In the genomic region with DNA sequence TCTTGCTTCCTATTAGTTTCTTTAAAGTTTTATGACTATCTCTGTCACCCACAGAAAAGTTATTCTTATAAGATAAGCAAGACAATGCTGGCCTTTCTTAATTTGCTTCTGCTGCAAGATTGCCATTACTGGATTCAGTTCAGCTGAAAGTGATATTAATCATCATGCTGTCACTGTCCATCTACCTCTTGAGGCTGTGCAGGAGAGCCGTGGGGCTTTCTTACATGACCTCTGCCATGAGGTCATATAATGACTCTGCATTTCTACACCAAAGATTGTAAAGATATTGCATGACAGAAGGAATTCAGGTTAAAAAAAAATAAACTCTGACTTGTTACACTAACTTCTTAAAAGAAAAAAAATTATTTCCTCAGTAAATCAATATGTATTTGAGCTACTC, we compare ENCODE assay signal across 16 cellular contexts.
A peak's percentile ranks its signal among the peaks of the same experiment; 100 is the strongest.
DNase-seq lines count a peak whose midpoint lies in the region; ATAC-seq and TF ChIP-seq lines count a peak whose summit lies in the region.
"Had no signal": no experiment of that assay in that cellular context is flagged by ENCODE, and none has a peak within 500 bp of the region (broad histone marks: within the 10 kb centered on the region; RNA-seq: fewer than 3 reads in every experiment).

No MANE protein-coding gene starts in this region.

- peak; percentile 37 for ATAC-seq in HG02981 (IDR thresholded peaks at IDR 0.05; ENCODE audit: unreplicated experiment)
- ATAC-seq in activated naive CD4-positive, alpha-beta T cell treated with anti-CD3 and anti-CD28 coated beads, Interleukin-2, amount 50 U/mL, for 72 hours = no peak
- ATAC-seq in HG03565 (IDR thresholded peaks at IDR 0.05; ENCODE audit: unreplicated experiment) = no peak
- ATAC-seq: Panc1 had no signal

- no peaks in the 10 kb centered on the region for H3K79me2 ChIP-seq in SK-N-SH (ENCODE audit: insufficient read depth)

- no peaks in the 10 kb centered on the region for H3F3A ChIP-seq in SK-N-SH (replicated peaks; ENCODE audit: insufficient read depth)

- whole genome bisulfite sequencing in SK-N-SH (ENCODE audit: low lambda C conversion rate) = 22% methylated on average over 1 of the region's 1 CpG

- H3K4me1 Mint-ChIP-seq in nephron = peaks cover 8% of the 10 kb centered on the region
- no peaks in the 10 kb centered on the region for H3K4me1 Mint-ChIP-seq in activated naive CD8-positive, alpha-beta T cell treated with anti-CD3 and anti-CD28 coated beads for 36 hours

- H3K36me3 Mint-ChIP-seq in nephron (ENCODE audit: low read depth) = no peaks in the 10 kb centered on the region
- H3K36me3 Mint-ChIP-seq in activated naive CD4-positive, alpha-beta T cell treated with anti-CD3 and anti-CD28 coated beads, Interleukin-2, amount 50 U/mL, for 72 hours = no peaks in the 10 kb centered on the region
- H3K36me3 Mint-ChIP-seq in activated naive CD8-positive, alpha-beta T cell treated with anti-CD3 and anti-CD28 coated beads for 36 hours = no peaks in the 10 kb centered on the region

- H3K9me3 ChIP-seq in SK-N-SH = no peaks in the 10 kb centered on the region
- H3K9me3 ChIP-seq: suprapubic skin had no signal

- no peak overlapping the region for H3K9ac ChIP-seq in SK-N-SH

- DNase-seq in NCI-H2227 (lab: John Stamatoyannopoulos, UW; ENCODE audit: unreplicated experiment) (peak; percentile 35), NCI-H2227 treated with DMSO at 0.1 percent for 48 hours (lab: John Stamatoyannopoulos, UW) (no peak), SK-N-SH (no peak)
- no peak for DNase-seq in activated naive CD4-positive, alpha-beta T cell treated with anti-CD3 and anti-CD28 coated beads, Interleukin-2, amount 50 U/mL, for 72 hours (ENCODE audit: low spot score in 2 of 2)
- DNase-seq in activated naive CD8-positive, alpha-beta T cell treated with anti-CD3 and anti-CD28 coated beads for 36 hours = no peak
- DNase-seq: activated CD4-positive, alpha-beta T cell treated with anti-CD3 and anti-CD28 coated beads, Interleukin-2, amount 50 U/mL, for 1 hour; activated T-cell treated with anti-CD3 and anti-CD28 coated beads, Interleukin-2, amount 50 U/mL, for 48 hours; HCEC 1CT; NCI-H1092 treated with DMSO at 0.1 percent for 48 hours; NCI-H510A; stimulated activated CD4-positive, alpha-beta T cell treated with anti-CD3 and anti-CD28 coated beads, Interleukin-15, amount 100 ng/mL, for 24 hours had no signal

- no peaks in the 10 kb centered on the region for H3K4me1 ChIP-seq in SK-N-SH (ENCODE audit: control insufficient read depth in 1 of 2, insufficient read depth in 2 of 2, low read depth in 1 of 2, low read length in 1 of 2)
- H3K4me1 ChIP-seq: suprapubic skin had no signal

- TF ChIP-seq EP300 in SK-N-SH (IDR thresholded peaks at IDR 0.05; ENCODE audit: borderline replicate concordance in 1 of 2, low read depth in 1 of 2, low read length in 1 of 2) = no peak

- POLR2A ChIA-PET in SK-N-SH (lab: Yijun Ruan, JAX) = no interaction called here

- H3K4me2 ChIP-seq in SK-N-SH = no peak overlapping the region

- no peak overlapping the region for H3K4me3 Mint-ChIP-seq in nephron
- H3K4me3 Mint-ChIP-seq in activated naive CD8-positive, alpha-beta T cell treated with anti-CD3 and anti-CD28 coated beads for 36 hours = no peak overlapping the region

- no peaks in the 10 kb centered on the region for H3K9me2 ChIP-seq in SK-N-SH

- TF ChIP-seq RAD21 in SK-N-SH (IDR thresholded peaks at IDR 0.05; ENCODE audit: low read length) = no peak

- no peak for TF ChIP-seq CTCF in SK-N-SH (IDR thresholded peaks at IDR 0.05)
- no peak for TF ChIP-seq CTCF in nephron (IDR thresholded peaks at IDR 0.05; ENCODE audit: unreplicated experiment in 3 of 3)

- H2AFZ ChIP-seq in SK-N-SH (ENCODE audit: low read depth) = no peak overlapping the region

- H3K4me3 ChIP-seq in SK-N-SH (ENCODE audit: low read depth in 2 of 2, low read length in 1 of 2) = no peak overlapping the region
- H3K4me3 ChIP-seq: suprapubic skin had no signal

- no peaks in the 10 kb centered on the region for H3K9me3 Mint-ChIP-seq in nephron
- peaks cover 3 to 9% of the 10 kb centered on the region in 2 donors for H3K9me3 Mint-ChIP-seq in activated naive CD4-positive, alpha-beta T cell treated with anti-CD3 and anti-CD28 coated beads, Interleukin-2, amount 50 U/mL, for 72 hours
- H3K9me3 Mint-ChIP-seq in activated naive CD8-positive, alpha-beta T cell treated with anti-CD3 and anti-CD28 coated beads for 36 hours = no peaks in the 10 kb centered on the region

- H3K27ac Mint-ChIP-seq in nephron = peak overlapping the region in 2 of 3 experiments; percentile 37 to 59
- no peak overlapping the region for H3K27ac Mint-ChIP-seq in activated naive CD4-positive, alpha-beta T cell treated with anti-CD3 and anti-CD28 coated beads, Interleukin-2, amount 50 U/mL, for 72 hours
- no peak overlapping the region for H3K27ac Mint-ChIP-seq in activated naive CD8-positive, alpha-beta T cell treated with anti-CD3 and anti-CD28 coated beads for 36 hours

- no peak overlapping the region for H3K27ac ChIP-seq in SK-N-SH (ENCODE audit: low read depth in 2 of 2, low read length in 1 of 2)
- H3K27ac ChIP-seq: suprapubic skin had no signal

- H4K20me1 ChIP-seq in SK-N-SH (ENCODE audit: insufficient read depth) = no peaks in the 10 kb centered on the region

- H3K27me3 ChIP-seq in SK-N-SH (ENCODE audit: insufficient read depth) = no peaks in the 10 kb centered on the region
- H3K27me3 ChIP-seq: suprapubic skin had no signal

- H3K36me3 ChIP-seq in SK-N-SH (replicated peaks in 1 of 2; ENCODE audit: control insufficient read depth in 1 of 2, insufficient read depth in 2 of 2, low read length in 1 of 2) = no peaks in the 10 kb centered on the region
- H3K36me3 ChIP-seq: suprapubic skin had no signal

- CTCF ChIA-PET in SK-N-SH (lab: Yijun Ruan, JAX) = no interaction called here

- H3K27me3 Mint-ChIP-seq in nephron (ENCODE audit: low read depth) = no peaks in the 10 kb centered on the region
- no peaks in the 10 kb centered on the region for H3K27me3 Mint-ChIP-seq in activated naive CD8-positive, alpha-beta T cell treated with anti-CD3 and anti-CD28 coated beads for 36 hours

TF ChIP-seq in SK-N-SH, 30 proteins besides CTCF, POLR2A, EP300 and RAD21:
- TF ChIP-seq, protein P1, sequence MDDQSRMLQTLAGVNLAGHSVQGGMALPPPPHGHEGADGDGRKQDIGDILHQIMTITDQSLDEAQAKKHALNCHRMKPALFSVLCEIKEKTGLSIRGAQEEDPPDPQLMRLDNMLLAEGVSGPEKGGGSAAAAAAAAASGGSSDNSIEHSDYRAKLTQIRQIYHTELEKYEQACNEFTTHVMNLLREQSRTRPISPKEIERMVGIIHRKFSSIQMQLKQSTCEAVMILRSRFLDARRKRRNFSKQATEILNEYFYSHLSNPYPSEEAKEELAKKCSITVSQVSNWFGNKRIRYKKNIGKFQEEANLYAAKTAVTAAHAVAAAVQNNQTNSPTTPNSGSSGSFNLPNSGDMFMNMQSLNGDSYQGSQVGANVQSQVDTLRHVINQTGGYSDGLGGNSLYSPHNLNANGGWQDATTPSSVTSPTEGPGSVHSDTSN (IDR thresholded peaks at IDR 0.05) = 0 out of 2 replicates have a peak, but pooled peaks have one; percentile 14
- no peak for TF ChIP-seq TAF1 (IDR thresholded peaks at IDR 0.05; ENCODE audit: borderline replicate concordance, low read depth, low read length)

Comparison
In these comparisons a context has a peak if more than half of its experiments do, and no peak if none do; other contexts are left out.
1. H3K27ac Mint-ChIP-seq: peak in nephron (2 of 3); none in activated naive CD4-positive, alpha-beta T cell treated with anti-CD3 and anti-CD28 coated beads, Interleukin-2, amount 50 U/mL, for 72 hours (0 of 2) and activated naive CD8-positive, alpha-beta T cell treated with anti-CD3 and anti-CD28 coated beads for 36 hours (single experiment).